ENCODE assay signal across 15 cellular contexts in genomic region chr1:184574588-184574987, GRCh38.
DNase-seq lines count a peak whose midpoint lies in the region; ATAC-seq and TF ChIP-seq lines count a peak whose summit lies in the region.
"Had no signal": no experiment of that assay in that cellular context is flagged by ENCODE, and none has a peak within 500 bp of the region (broad histone marks: within the 10 kb centered on the region; RNA-seq: fewer than 3 reads in every experiment).

No MANE protein-coding gene starts in this region.

- no peak overlapping the region for H3K27ac Mint-ChIP-seq in stimulated activated naive B cell treated with anti-CD40 and anti-IgM and Interleukin-4, amounts not matched to agents 10 μg/mL and 1 μg/mL and 100 μg/mL, for 72 hours
- H3K27ac Mint-ChIP-seq: memory B cell had no signal

- no peaks in the 10 kb centered on the region for H3K9me3 ChIP-seq in ectodermal cell (ENCODE audit: control insufficient read depth, low read length)
- no peaks in the 10 kb centered on the region for H3K9me3 ChIP-seq in skeletal muscle satellite cell (replicated peaks; ENCODE audit: low read length)

- no peaks in the 10 kb centered on the region for H3K36me3 Mint-ChIP-seq in stimulated activated naive B cell treated with anti-CD40 and anti-IgM and Interleukin-4, amounts not matched to agents 10 μg/mL and 1 μg/mL and 100 μg/mL, for 72 hours
- H3K36me3 Mint-ChIP-seq: memory B cell had no signal

- H3K9ac ChIP-seq in skeletal muscle satellite cell (ENCODE audit: low read depth, low read length) = no peak overlapping the region

- peak overlapping the region; percentile 72 for H3K27ac ChIP-seq in ectodermal cell (ENCODE audit: insufficient read depth, low read depth, low read length, poor library complexity, severe bottlenecking)
- H3K27ac ChIP-seq in coronary artery = no peak overlapping the region
- H3K27ac ChIP-seq: foreskin keratinocyte had no signal

- H3K27me3 ChIP-seq in ectodermal cell (ENCODE audit: control insufficient read depth, insufficient read depth, low read length, poor library complexity, severe bottlenecking) = no peaks in the 10 kb centered on the region
- no peaks in the 10 kb centered on the region for H3K27me3 ChIP-seq in skeletal muscle satellite cell (ENCODE audit: control insufficient read depth, insufficient read depth, low read length)
- H3K27me3 ChIP-seq: foreskin keratinocyte had no signal

- no peak overlapping the region for H3K4me3 ChIP-seq in ectodermal cell (ENCODE audit: insufficient read depth, low read depth, low read length)
- no peak overlapping the region for H3K4me3 ChIP-seq in skeletal muscle satellite cell (ENCODE audit: low read length)
- no peak overlapping the region for H3K4me3 ChIP-seq in coronary artery

- H3K4me2 ChIP-seq in skeletal muscle satellite cell (ENCODE audit: low read length) = peak overlapping the region; percentile 34

- H3K4me3 Mint-ChIP-seq in stimulated activated naive B cell treated with anti-CD40 and anti-IgM and Interleukin-4, amounts not matched to agents 10 μg/mL and 1 μg/mL and 100 μg/mL, for 72 hours = no peak overlapping the region
- H3K4me3 Mint-ChIP-seq: memory B cell had no signal

- WGBS in ectodermal cell, 2 experiments = 1 to 2% methylated on average over 8 of the region's 8 CpGs

- H3K9me3 Mint-ChIP-seq in stimulated activated naive B cell treated with anti-CD40 and anti-IgM and Interleukin-4, amounts not matched to agents 10 μg/mL and 1 μg/mL and 100 μg/mL, for 72 hours = no peaks in the 10 kb centered on the region
- H3K9me3 Mint-ChIP-seq: memory B cell had no signal

- TF ChIP-seq CTCF in coronary artery (IDR thresholded peaks at IDR 0.05) = no peak

- H3K36me3 ChIP-seq in ectodermal cell (ENCODE audit: control insufficient read depth, insufficient read depth, low read length) (no peaks in the 10 kb centered on the region), skeletal muscle satellite cell (ENCODE audit: insufficient read depth, low read length) (no peaks in the 10 kb centered on the region)

- peak; percentile 77 for DNase-seq in NCI-H69 (lab: John Stamatoyannopoulos, UW)
- peak; percentile 27 for DNase-seq in medulla oblongata (ENCODE audit: extremely low spot score)
- no peak for DNase-seq in NOMO-1 treated with dmso at 0.1 percent for 144 hours (lab: John Stamatoyannopoulos, UW; ENCODE audit: unreplicated experiment)
- DNase-seq in stimulated activated naive B cell treated with anti-CD40 and anti-IgM and Interleukin-4, amounts not matched to agents 10 μg/mL and 1 μg/mL and 100 μg/mL, for 72 hours = no peak
- no peak for DNase-seq in coronary artery (ENCODE audit: low spot score)
- DNase-seq: activated CD4-positive, alpha-beta T cell treated with anti-CD3 and anti-CD28 coated beads for 4 hours; activated effector memory CD4-positive, alpha-beta T cell treated with anti-CD3 and anti-CD28 coated beads, Interleukin-2, amount 50 U/mL, for 16 hours; cerebellar nuclear complex; COR-L47; foreskin keratinocyte; NCI-H2171; stimulated activated CD4-positive, alpha-beta T cell treated with anti-CD3 and anti-CD28 coated beads, Interleukin-4, amount 100 ng/mL, for 24 hours had no signal

- no peak for ATAC-seq in stimulated activated naive B cell treated with anti-CD40 and anti-IgM and Interleukin-4, amounts not matched to agents 10 μg/mL and 1 μg/mL and 100 μg/mL, for 72 hours (replicated peaks)
- ATAC-seq: foreskin keratinocyte had no signal

- no peaks in the 10 kb centered on the region for H3K27me3 Mint-ChIP-seq in stimulated activated naive B cell treated with anti-CD40 and anti-IgM and Interleukin-4, amounts not matched to agents 10 μg/mL and 1 μg/mL and 100 μg/mL, for 72 hours
- H3K27me3 Mint-ChIP-seq: memory B cell had no signal

- H3K4me1 ChIP-seq in ectodermal cell (ENCODE audit: control insufficient read depth, insufficient read depth, low read length) (peaks cover 16% of the 10 kb centered on the region), skeletal muscle satellite cell (ENCODE audit: control insufficient read depth, insufficient read depth, low read length) (no peaks in the 10 kb centered on the region)
- H3K4me1 ChIP-seq: foreskin keratinocyte had no signal

- H3K4me1 Mint-ChIP-seq in stimulated activated naive B cell treated with anti-CD40 and anti-IgM and Interleukin-4, amounts not matched to agents 10 μg/mL and 1 μg/mL and 100 μg/mL, for 72 hours = no peaks in the 10 kb centered on the region
- H3K4me1 Mint-ChIP-seq: memory B cell had no signal

Comparison
In these comparisons a context has a peak if more than half of its experiments do, and no peak if none do; other contexts are left out.
1. DNase-seq: peak in NCI-H69 (single experiment) and medulla oblongata (single experiment); none in NOMO-1 treated with dmso at 0.1 percent for 144 hours (single experiment), stimulated activated naive B cell treated with anti-CD40 and anti-IgM and Interleukin-4, amounts not matched to agents 10 μg/mL and 1 μg/mL and 100 μg/mL, for 72 hours (single experiment) and coronary artery (single experiment).